In the genomic region with DNA sequence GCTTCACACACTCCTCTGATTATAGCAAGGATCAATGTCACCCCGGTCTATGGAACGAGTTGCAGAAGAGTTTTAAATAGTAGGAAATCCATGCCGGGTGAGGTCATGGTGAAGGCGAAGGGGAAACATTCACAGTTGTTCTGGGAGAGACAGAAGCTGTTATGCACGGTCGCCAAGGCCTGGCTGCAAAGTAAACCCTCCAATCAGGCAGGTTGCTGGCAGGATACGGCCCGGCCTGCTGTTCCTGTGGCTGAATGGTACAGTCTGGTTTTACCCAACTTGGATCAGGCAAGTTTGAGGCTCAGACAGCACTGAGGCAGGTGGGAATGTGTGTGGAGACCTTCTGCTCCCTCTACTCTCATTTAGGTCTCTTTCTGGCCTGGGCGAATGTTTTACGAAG, we compare ENCODE assay signal across 13 cellular contexts. TPM values are rescaled to one million over a fixed set of nuclear protein-coding genes. Genes with fewer than 3 reads are reported as not detected.
DNase-seq lines count a peak whose midpoint lies in the region; ATAC-seq and TF ChIP-seq lines count a peak whose summit lies in the region.
"Had no signal": no experiment of that assay in that cellular context is flagged by ENCODE, and none has a peak within 500 bp of the region (broad histone marks: within the 10 kb centered on the region; RNA-seq: fewer than 3 reads in every experiment).

No MANE protein-coding gene starts in this region.

- ATAC-seq in heart right ventricle (peak; percentile 30 to 89 (median 78)), gastrocnemius medialis (peak; percentile 80 to 85), GM21717 (IDR thresholded peaks at IDR 0.05; ENCODE audit: unreplicated experiment) (no peak)
- ATAC-seq: naive thymus-derived CD8-positive, alpha-beta T cell had no signal

- WGBS in heart right ventricle, 2 donors: 40 to 49% methylated on average over 10 of the region's 10 CpGs

- H3K4me3 ChIP-seq in HL-60 (replicated peaks; ENCODE audit: insufficient read depth, low read length): no peak overlapping the region
- H3K4me3 ChIP-seq in heart right ventricle: no peak overlapping the region
- H3K4me3 ChIP-seq in gastrocnemius medialis: no peak overlapping the region
- H3K4me3 ChIP-seq in effector memory CD4-positive, alpha-beta T cell (ENCODE audit: insufficient read depth, low read depth, low read length, poor library complexity, severe bottlenecking): no peak overlapping the region
- H3K4me3 ChIP-seq: spleen had no signal

- H3K27ac ChIP-seq in HL-60 (replicated peaks) (peak overlapping the region; percentile 78), caudate nucleus (ENCODE audit: low read depth, low read length) (peak overlapping the region; percentile 14), heart right ventricle (peak overlapping the region in 2 of 10 donors; percentile 26 to 44), gastrocnemius medialis (peak overlapping the region; percentile 72 to 76 (median 73))
- no peak overlapping the region for H3K27ac ChIP-seq in effector memory CD4-positive, alpha-beta T cell (ENCODE audit: insufficient read depth, low read length, poor library complexity, severe bottlenecking)
- H3K27ac ChIP-seq: spleen, WERI-Rb-1 had no signal

- no peak for DNase-seq in HL-60 (ENCODE audit: low read depth in 1 of 2, low spot score in 1 of 2)
- peak in 5 of 61 donors; percentile 10 to 74 (median 18) for DNase-seq in caudate nucleus (lab: John Stamatoyannopoulos, UW)
- peak; percentile 19 to 21 for DNase-seq in heart right ventricle
- peak in 1 of 2 donors; percentile 65 for DNase-seq in gastrocnemius medialis
- DNase-seq in effector memory CD4-positive, alpha-beta T cell: no peak
- no peak for DNase-seq in activated CD4-positive, alpha-beta T cell treated with anti-CD3 and anti-CD28 coated beads, Interleukin-2, amount 50 U/mL, for 1 hour
- DNase-seq: NCI-H1436 treated with DMSO at 0.1 percent for 48 hours, NCI-H82, spleen, WERI-Rb-1 had no signal

- H3K4me1 ChIP-seq in heart right ventricle: peaks cover 0 to 13% (median 0%) of the 10 kb centered on the region in 9 donors
- peaks cover 33 to 34% of the 10 kb centered on the region in 2 donors for H3K4me1 ChIP-seq in gastrocnemius medialis
- peaks cover 20% of the 10 kb centered on the region for H3K4me1 ChIP-seq in effector memory CD4-positive, alpha-beta T cell (ENCODE audit: control insufficient read depth, insufficient read depth, low read length, poor library complexity, severe bottlenecking)

- H3K27me3 ChIP-seq in HL-60 (ENCODE audit: insufficient read depth, poor library complexity, severe bottlenecking) (no peaks in the 10 kb centered on the region), heart right ventricle (peaks cover 0 to 28% (median 6%) of the 10 kb centered on the region in 7 donors), gastrocnemius medialis (no peaks in the 10 kb centered on the region)
- no peaks in the 10 kb centered on the region for H3K27me3 ChIP-seq in effector memory CD4-positive, alpha-beta T cell (replicated peaks; ENCODE audit: control insufficient read depth, insufficient read depth, low read length, poor library complexity, severe bottlenecking)

- no peaks in the 10 kb centered on the region for H3K9me3 ChIP-seq in heart right ventricle
- H3K9me3 ChIP-seq in gastrocnemius medialis: no peaks in the 10 kb centered on the region
- H3K9me3 ChIP-seq in effector memory CD4-positive, alpha-beta T cell (ENCODE audit: control insufficient read depth, low read length): no peaks in the 10 kb centered on the region
- H3K9me3 ChIP-seq: spleen had no signal

- in situ Hi-C loops in gastrocnemius medialis (cut with MboI; ENCODE audit: low sequenced_read_pairs in 4 of 4): no loop called here

- TF ChIP-seq CTCF in HL-60 (IDR thresholded peaks at IDR 0.05; ENCODE audit: insufficient read depth, low read length) (no peak), heart right ventricle (IDR thresholded peaks at IDR 0.05) (no peak), gastrocnemius medialis (IDR thresholded peaks at IDR 0.05 in 4 of 5, conservative IDR thresholded peaks at IDR 0.05 in 1 of 5) (no peak)

- no peak for TF ChIP-seq POLR2A in gastrocnemius medialis (IDR thresholded peaks at IDR 0.05)

- intact Hi-C loops in heart right ventricle (cut with DNase I) (no loop called here), gastrocnemius medialis (cut with DNase I; ENCODE audit: low total_unique reads) (loop anchor here (2.0 to 10.0 kb wide), 2 partner anchors 32 to 116 kb away; no protein-coding TSS in a partner anchor)

- H3K36me3 ChIP-seq in heart right ventricle (no peaks in the 10 kb centered on the region), gastrocnemius medialis (no peaks in the 10 kb centered on the region)
- no peaks in the 10 kb centered on the region for H3K36me3 ChIP-seq in effector memory CD4-positive, alpha-beta T cell (ENCODE audit: control insufficient read depth, insufficient read depth, low read length)
- H3K36me3 ChIP-seq: spleen, WERI-Rb-1 had no signal

RNA-seq across cellular contexts. Expression of a gene that starts 45.3 kb away (rescaled TPM):
- total RNA-seq in heart right ventricle (under 1 TPM in 6 of 10 donors, not detected in 4; 0.05 to 0.30 (median 0.15) TPM), gastrocnemius medialis (1 to 10 TPM in 3 of 4 donors, under 1 TPM in 1; 0.31 to 2.9 (median 1.8) TPM)
- under 1 TPM; under 0.01 to 0.07 TPM for polyA plus RNA-seq in heart right ventricle
- total RNA-seq: naive thymus-derived CD8-positive, alpha-beta T cell; T-helper 1 cell treated with Interleukin-12 subunit alpha and Interleukin-12 subunit beta and Interleukin-4 antibody, amounts not matched to agents 30 ng/mL and 1 ng/mL, for 36 hours had no signal
- polyA plus RNA-seq: naive thymus-derived CD8-positive, alpha-beta T cell had no signal

Comparison
In these comparisons a context has a peak if more than half of its experiments do, and no peak if none do; other contexts are left out.
1. DNase-seq: peak in heart right ventricle (2 of 2); none in HL-60 (0 of 2), effector memory CD4-positive, alpha-beta T cell (0 of 3) and activated CD4-positive, alpha-beta T cell treated with anti-CD3 and anti-CD28 coated beads, Interleukin-2, amount 50 U/mL, for 1 hour (single experiment).